Comparison of ENCODE assay signal across 19 cellular contexts in genomic region chr1:89590341-89591080, GRCh38. TPM values are rescaled to one million over a fixed set of nuclear protein-coding genes. Genes with fewer than 3 reads are reported as not detected.
DNase-seq lines count a peak whose midpoint lies in the region; ATAC-seq lines count a peak whose summit lies in the region.
"Had no signal": no experiment of that assay in that cellular context is flagged by ENCODE, and none has a peak within 500 bp of the region (broad histone marks: within the 10 kb centered on the region; RNA-seq: fewer than 3 reads in every experiment).

No MANE protein-coding gene starts in this region.

- H3K9me3 Mint-ChIP-seq in activated naive CD4-positive, alpha-beta T cell treated with anti-CD3 and anti-CD28 coated beads, Interleukin-2, amount 50 U/mL, for 72 hours, result no peaks in the 10 kb centered on the region
- H3K9me3 Mint-ChIP-seq in T-cell, result no peaks in the 10 kb centered on the region
- H3K9me3 Mint-ChIP-seq: mesothelial cell of epicardium had no signal

- H3K4me3 ChIP-seq in MG63, result no peak overlapping the region
- H3K4me3 ChIP-seq: esophagus muscularis mucosa, heart right ventricle, ovary, spleen had no signal

- no peaks in the 10 kb centered on the region for H3K27me3 ChIP-seq in MG63
- H3K27me3 ChIP-seq: esophagus muscularis mucosa, heart right ventricle, ovary, spleen had no signal

- peak overlapping the region in 1 of 2 donors; percentile 60 for H3K27ac Mint-ChIP-seq in activated naive CD4-positive, alpha-beta T cell treated with anti-CD3 and anti-CD28 coated beads, Interleukin-2, amount 50 U/mL, for 72 hours
- peak overlapping the region; percentile 36 to 58 for H3K27ac Mint-ChIP-seq in T-cell
- H3K27ac Mint-ChIP-seq: mesothelial cell of epicardium had no signal

- H3K36me3 Mint-ChIP-seq in activated naive CD4-positive, alpha-beta T cell treated with anti-CD3 and anti-CD28 coated beads, Interleukin-2, amount 50 U/mL, for 72 hours, result peaks cover 13 to 42% of the 10 kb centered on the region in 2 donors
- H3K36me3 Mint-ChIP-seq in T-cell, result peaks cover 29% of the 10 kb centered on the region

- no peaks in the 10 kb centered on the region for H3K27me3 Mint-ChIP-seq in T-cell

- peak; percentile 41 to 91 for ATAC-seq in activated naive CD4-positive, alpha-beta T cell treated with anti-CD3 and anti-CD28 coated beads, Interleukin-2, amount 50 U/mL, for 72 hours
- ATAC-seq in T-cell (replicated peaks in 1 of 4), result no peak
- peak; percentile 54 for ATAC-seq in stimulated activated naive CD8-positive, alpha-beta T cell treated with anti-CD3 and anti-CD28 coated beads, Interleukin-15, Interleukin-2, amounts not matched to agents 100 U/mL and 50 U/mL, for 24 hours
- no peak for ATAC-seq in HG03095 (IDR thresholded peaks at IDR 0.05; ENCODE audit: unreplicated experiment)
- ATAC-seq in HG03196 (IDR thresholded peaks at IDR 0.05; ENCODE audit: unreplicated experiment), result no peak

- DNase-seq in activated naive CD4-positive, alpha-beta T cell treated with anti-CD3 and anti-CD28 coated beads, Interleukin-2, amount 50 U/mL, for 72 hours (ENCODE audit: low spot score in 2 of 2), result peak in 1 of 2 donors; percentile 67
- no peak for DNase-seq in activated naive CD4-positive, alpha-beta T cell treated with Interleukin-2 at 50 U/mL for 16 hours
- DNase-seq in T-cell (no peak), fibroblast of gingiva (ENCODE audit: low read depth) (peak; percentile 85), MG63 (no peak)
- no peak for DNase-seq in stimulated activated naive CD8-positive, alpha-beta T cell treated with anti-CD3 and anti-CD28 coated beads, Interleukin-15, Interleukin-2, amounts not matched to agents 100 U/mL and 50 U/mL, for 24 hours
- DNase-seq: activated CD4-positive, CD25-positive, alpha-beta regulatory T cell; dermis blood vessel endothelial cell; H7; heart right ventricle; NCI-H2107; NCI-H69; ovary; spleen; stimulated activated naive CD4-positive, alpha-beta T cell treated with Interleukin-2 at 50 U/mL for 16 hours had no signal

- no peak overlapping the region for H3K4me3 Mint-ChIP-seq in T-cell
- H3K4me3 Mint-ChIP-seq: mesothelial cell of epicardium had no signal

- H3K36me3 ChIP-seq in MG63, result no peaks in the 10 kb centered on the region
- H3K36me3 ChIP-seq: esophagus muscularis mucosa, ovary had no signal

- CTCF ChIA-PET in T-cell (lab: Charles Lee), result interaction anchor here (0.9 to 1.1 kb wide), 3 partner anchors 9 to 32 kb away, joined by 3 to 4 read pairs (median 4); no protein-coding TSS in a partner anchor

- POLR2A ChIA-PET in T-cell (lab: Charles Lee), result interaction anchor here in 1 of 2 donors (0.9 kb wide), 1 partner anchor 13 kb away, joined by 3 read pairs; no protein-coding TSS in a partner anchor

- peaks cover 65 to 70% (median 67%) of the 10 kb centered on the region in 3 donors for H3K4me1 Mint-ChIP-seq in T-cell

- H3K9me3 ChIP-seq in MG63, result no peaks in the 10 kb centered on the region
- H3K9me3 ChIP-seq: esophagus muscularis mucosa, heart right ventricle, ovary, spleen had no signal

RNA-seq across cellular contexts. Expression of gene LRRC8C, which starts 42.4 kb away (rescaled TPM):
- 10 to 100 TPM; 27.0 to 31.7 TPM for total RNA-seq in activated naive CD4-positive, alpha-beta T cell treated with anti-CD3 and anti-CD28 coated beads, Interleukin-2, amount 50 U/mL, for 72 hours
- 10 to 100 TPM; 33.4 to 48.4 (median 41.9) TPM for total RNA-seq in T-cell
- total RNA-seq in MG63 (2014; rRNA removed; shearing (Covaris generic); ENCODE audit: low replicate concordance), result 0.05 and 0.43 TPM in 2 replicates

Comparison
In these comparisons a context has a peak if more than half of its experiments do, and no peak if none do; other contexts are left out.
1. ATAC-seq: peak in activated naive CD4-positive, alpha-beta T cell treated with anti-CD3 and anti-CD28 coated beads, Interleukin-2, amount 50 U/mL, for 72 hours (2 of 2) and stimulated activated naive CD8-positive, alpha-beta T cell treated with anti-CD3 and anti-CD28 coated beads, Interleukin-15, Interleukin-2, amounts not matched to agents 100 U/mL and 50 U/mL, for 24 hours (single experiment); none in T-cell (0 of 4), HG03095 (single experiment) and HG03196 (single experiment).
2. RNA of gene LRRC8C, which starts 42.4 kb away (total RNA-seq): 33.4 to 48.4 TPM in T-cell and 27.0 to 31.7 TPM in activated naive CD4-positive, alpha-beta T cell treated with anti-CD3 and anti-CD28 coated beads, Interleukin-2, amount 50 U/mL, for 72 hours; 0.05 to 0.43 TPM in MG63; every median in the first group is over 10 times any median in the second.